Comparison of ENCODE assay signal across 9 cellular contexts in the genomic region with DNA sequence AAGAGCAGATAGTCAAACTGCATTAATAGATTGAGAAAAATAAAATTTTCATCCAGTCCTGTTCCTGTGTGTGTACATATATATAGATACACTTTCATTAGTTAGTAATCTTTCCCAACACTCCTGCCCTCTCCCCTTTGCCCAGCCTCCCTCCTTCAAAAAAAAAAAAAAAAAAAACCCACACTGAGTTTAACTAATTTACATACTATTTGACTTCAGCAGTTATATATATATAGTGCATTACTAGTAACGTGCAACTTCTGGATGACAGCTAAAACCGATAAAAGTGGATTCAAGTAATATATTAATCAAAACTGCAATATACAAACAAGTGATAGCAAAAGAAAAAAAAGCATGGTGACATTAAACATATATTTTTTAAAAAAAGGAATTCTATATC. TPM values are rescaled to one million over a fixed set of nuclear protein-coding genes. Genes with fewer than 3 reads are reported as not detected.
A peak's percentile ranks its signal among the peaks of the same experiment; 100 is the strongest.
DNase-seq lines count a peak whose midpoint lies in the region; ATAC-seq and TF ChIP-seq lines count a peak whose summit lies in the region.
"Had no signal": no experiment of that assay in that cellular context is flagged by ENCODE, and none has a peak within 500 bp of the region (broad histone marks: within the 10 kb centered on the region; RNA-seq: fewer than 3 reads in every experiment).

No MANE protein-coding gene starts in this region.

- no peak overlapping the region; the same call in 1 of the 2 replicates for H3K9ac ChIP-seq in PC-3 (ENCODE audit: low read length)
- no peak overlapping the region for H3K9ac ChIP-seq in neuronal stem cell (ENCODE audit: low read depth, low read length, poor library complexity)

- no peaks in the 10 kb centered on the region for H3F3A ChIP-seq in PC-3 (ENCODE audit: low read length, unreplicated experiment)

- no peaks in the 10 kb centered on the region for H3K9me3 Mint-ChIP-seq in activated naive CD4-positive, alpha-beta T cell treated with anti-CD3 and anti-CD28 coated beads for 36 hours

- H3K4me1 Mint-ChIP-seq in activated naive CD4-positive, alpha-beta T cell treated with anti-CD3 and anti-CD28 coated beads for 36 hours (ENCODE audit: low read depth): peaks cover 4% of the 10 kb centered on the region

- CTCF ChIA-PET in PC-3 (lab: Charles Lee): no interaction called here
- CTCF ChIA-PET in activated naive CD4-positive, alpha-beta T cell treated with anti-CD3 and anti-CD28 coated beads for 36 hours (lab: Charles Lee): no interaction called here

- no TSS peak for BruUV-seq in PC-3 (replicated peaks; lab: Mats Ljungman, UMichigan)

- H2BK120ac ChIP-seq in neuronal stem cell (ENCODE audit: low read depth, low read length): no peak overlapping the region

- no peak overlapping the region for H3K4me3 Mint-ChIP-seq in activated naive CD4-positive, alpha-beta T cell treated with anti-CD3 and anti-CD28 coated beads for 36 hours

- no peak overlapping the region for H2BK12ac ChIP-seq in neuronal stem cell (ENCODE audit: low read length)

- H3K14ac ChIP-seq in neuronal stem cell (ENCODE audit: low read length): no peak overlapping the region

- peaks cover 22% of the 10 kb centered on the region for H3K4me1 ChIP-seq in ACC112 (ENCODE audit: control insufficient read depth, insufficient read depth, low read length, unreplicated experiment)
- H3K4me1 ChIP-seq in PC-3 (ENCODE audit: insufficient read depth, low read length): peaks cover 17% of the 10 kb centered on the region
- peaks cover 4 to 45% (median 20%) of the 10 kb centered on the region in 4 donors for H3K4me1 ChIP-seq in esophagus muscularis mucosa
- H3K4me1 ChIP-seq in neuronal stem cell (ENCODE audit: control insufficient read depth in 2 of 2, insufficient read depth in 1 of 2, low read depth in 1 of 2, low read length in 2 of 2): peaks cover 1 to 19% of the 10 kb centered on the region in 2 donors

- WGBS in esophagus muscularis mucosa: 59% methylated on average over 2 of the region's 2 CpGs
- no CpG with 5 or more reads among the region's 2 CpGs for WGBS in neuronal stem cell (ENCODE audit: extremely low coverage in 2 of 2, insufficient read length in 2 of 2, insufficient replicate concordance in 1 of 2), 2 donors

- H3K79me2 ChIP-seq in ACC112 (ENCODE audit: control insufficient read depth, insufficient read depth, low read length, unreplicated experiment): peaks cover 58% of the 10 kb centered on the region
- peaks cover 27% of the 10 kb centered on the region for H3K79me2 ChIP-seq in PC-3 (ENCODE audit: low read length)

- peaks cover 22% of the 10 kb centered on the region for H3K27me3 Mint-ChIP-seq in activated naive CD4-positive, alpha-beta T cell treated with anti-CD3 and anti-CD28 coated beads for 36 hours (ENCODE audit: low read depth)

- no peaks in the 10 kb centered on the region for H3K79me1 ChIP-seq in neuronal stem cell (ENCODE audit: low read depth, low read length)

- intact Hi-C loops in PC-3 (cut with micrococcal nuclease) (loop anchor here (10.0 kb wide), 1 partner anchor 330 kb away; no protein-coding TSS in a partner anchor), esophagus muscularis mucosa (cut with DNase I) (no loop called here)
- intact Hi-C loops in activated naive CD4-positive, alpha-beta T cell treated with anti-CD3 and anti-CD28 coated beads for 36 hours (cut with micrococcal nuclease): no loop called here

- H3K9me2 ChIP-seq in PC-3 (replicated peaks; ENCODE audit: low read length): no peaks in the 10 kb centered on the region

- no peak overlapping the region for H4K91ac ChIP-seq in neuronal stem cell (ENCODE audit: low read depth, low read length, poor library complexity)

- no peak for DNase-seq in PC-3
- no peak for DNase-seq in esophagus muscularis mucosa (ENCODE audit: extremely low spot score)
- no peak for DNase-seq in neuronal stem cell (ENCODE audit: low spot score)
- no peak for DNase-seq in activated CD4-positive, alpha-beta T cell treated with anti-CD3 and anti-CD28 coated beads, Interleukin-2, amount 50 U/mL, for 1 hour
- no peak for DNase-seq in activated naive CD4-positive, alpha-beta T cell treated with anti-CD3 and anti-CD28 coated beads for 36 hours
- DNase-seq: activated CD8-positive, alpha-beta memory T cell treated with anti-CD3 and anti-CD28 coated beads, Interleukin-2, amount 50 U/mL, for 4 hours had no signal

- H2BK5ac ChIP-seq in neuronal stem cell (ENCODE audit: low read length): no peak overlapping the region

- no peaks in the 10 kb centered on the region for H4K20me1 ChIP-seq in PC-3 (ENCODE audit: low read length)

- H3K36me3 ChIP-seq in ACC112 (ENCODE audit: insufficient read depth, low read length): no peaks in the 10 kb centered on the region
- no peaks in the 10 kb centered on the region for H3K36me3 ChIP-seq in PC-3 (ENCODE audit: low read depth, low read length)
- H3K36me3 ChIP-seq in esophagus muscularis mucosa: no peaks in the 10 kb centered on the region
- no peaks in the 10 kb centered on the region for H3K36me3 ChIP-seq in neuronal stem cell (replicated peaks in 1 of 2; ENCODE audit: control insufficient read depth in 2 of 2, insufficient read depth in 2 of 2, low read length in 2 of 2)

- no peak for TF ChIP-seq EP300 in esophagus muscularis mucosa (IDR thresholded peaks at IDR 0.05)

- ATAC-seq in PC-3: no peak
- no peak for ATAC-seq in HG03139 (IDR thresholded peaks at IDR 0.05; ENCODE audit: unreplicated experiment)
- no peak for ATAC-seq in HG03439 (IDR thresholded peaks at IDR 0.05; ENCODE audit: unreplicated experiment)

- H2AK5ac ChIP-seq in neuronal stem cell (ENCODE audit: low read depth, low read length): no peak overlapping the region

- no peak for TF ChIP-seq POLR2A in esophagus muscularis mucosa (IDR thresholded peaks at IDR 0.05; ENCODE audit: low read depth)

- peak overlapping the region; percentile 91 for H3K4me2 ChIP-seq in PC-3 (ENCODE audit: low read length)
- peak overlapping the region; percentile 54 for H3K4me2 ChIP-seq in neuronal stem cell (ENCODE audit: insufficient read depth, low read length, poor library complexity, severe bottlenecking)

- H3K27me3 ChIP-seq in ACC112 (ENCODE audit: insufficient read depth, low read length): no peaks in the 10 kb centered on the region
- H3K27me3 ChIP-seq in PC-3 (ENCODE audit: low read length): no peaks in the 10 kb centered on the region
- no peaks in the 10 kb centered on the region for H3K27me3 ChIP-seq in esophagus muscularis mucosa
- no peaks in the 10 kb centered on the region for H3K27me3 ChIP-seq in neuronal stem cell (ENCODE audit: control insufficient read depth in 3 of 3, insufficient read depth in 3 of 3, low read depth in 1 of 3, low read length in 3 of 3)

- no peak overlapping the region for H3K4ac ChIP-seq in neuronal stem cell (ENCODE audit: low read length)

- H3K9me3 ChIP-seq in PC-3 (ENCODE audit: low read length) (no peaks in the 10 kb centered on the region), esophagus muscularis mucosa (no peaks in the 10 kb centered on the region), neuronal stem cell (replicated peaks in 1 of 2; ENCODE audit: control insufficient read depth in 2 of 2, insufficient read depth in 1 of 2, low read depth in 1 of 2, low read length in 2 of 2) (no peaks in the 10 kb centered on the region)

- POLR2A ChIA-PET in PC-3 (lab: Charles Lee; ENCODE audit: unreplicated experiment): no interaction called here

- no peak for TF ChIP-seq CTCF in PC-3 (conservative IDR thresholded peaks at IDR 0.05; ENCODE audit: low read depth, low read length)
- TF ChIP-seq CTCF in esophagus muscularis mucosa (IDR thresholded peaks at IDR 0.05): no peak

- H3K4me3 ChIP-seq in ACC112 (ENCODE audit: low read depth, low read length) (peak overlapping the region; percentile 88), PC-3 (ENCODE audit: low read length) (peak overlapping the region; percentile 87), esophagus muscularis mucosa (peak overlapping the region; percentile 67 to 87 (median 80)), neuronal stem cell (ENCODE audit: low read length in 2 of 2) (peak overlapping the region in 1 of 2 donors; percentile 67)

- H3K27ac ChIP-seq in ACC112 (ENCODE audit: low read depth, low read length) (0 out of 2 replicates have a peak overlapping the region, but pooled peaks have one; percentile 79), PC-3 (ENCODE audit: low read length) (no peak overlapping the region), esophagus muscularis mucosa (replicated peaks in 1 of 4) (peak overlapping the region; percentile 93 to 98 (median 94)), neuronal stem cell (replicated peaks; ENCODE audit: low read length) (no peak overlapping the region)

- no peak overlapping the region for H3K18ac ChIP-seq in neuronal stem cell (ENCODE audit: low read length)

- H2AFZ ChIP-seq in ACC112 (ENCODE audit: low read length, unreplicated experiment) (no peak overlapping the region), PC-3 (ENCODE audit: low read length) (peak overlapping the region; percentile 95), neuronal stem cell (ENCODE audit: low read length) (no peak overlapping the region)

- peaks cover 2% of the 10 kb centered on the region for H3K36me3 Mint-ChIP-seq in activated naive CD4-positive, alpha-beta T cell treated with anti-CD3 and anti-CD28 coated beads for 36 hours (ENCODE audit: low read depth)

- H2BK15ac ChIP-seq in neuronal stem cell (ENCODE audit: low read length): no peak overlapping the region

- H4K8ac ChIP-seq in neuronal stem cell (ENCODE audit: low read depth, low read length): no peak overlapping the region

- no peak overlapping the region for H3K27ac Mint-ChIP-seq in activated naive CD4-positive, alpha-beta T cell treated with anti-CD3 and anti-CD28 coated beads for 36 hours

- no peak overlapping the region for H3K23ac ChIP-seq in neuronal stem cell (ENCODE audit: low read depth, low read length, poor library complexity)

RNA-seq across cellular contexts. Expression of a gene that starts 1.4 kb away (rescaled TPM):
- total RNA-seq in PC-3 (2014; rRNA removed) (1.3 and 1.5 TPM in 2 replicates), esophagus muscularis mucosa (10 to 100 TPM in 3 of 4 donors, 1 to 10 TPM in 1; 5.8 to 12.0 (median 11.1) TPM)
- 31.0 TPM for polyA plus RNA-seq in neuronal stem cell (2013, experiment 1 of 2)
- 31.9 TPM for polyA plus RNA-seq in neuronal stem cell (2013, experiment 2 of 2)
- not detected for total RNA-seq in activated naive CD4-positive, alpha-beta T cell treated with anti-CD3 and anti-CD28 coated beads for 36 hours

Comparison
In these comparisons a context has a peak if more than half of its experiments do, and no peak if none do; other contexts are left out.
1. H3K27ac ChIP-seq: peak in ACC112 (single experiment) and esophagus muscularis mucosa (4 of 4); none in PC-3 (single experiment) and neuronal stem cell (single experiment).